Comparison of ENCODE assay signal across 8 cellular contexts in genomic region chr19:38769635-38770211, GRCh38. TPM values are rescaled to one million over a fixed set of nuclear protein-coding genes. Genes with fewer than 3 reads are reported as not detected.
DNase-seq lines count a peak whose midpoint lies in the region; ATAC-seq and TF ChIP-seq lines count a peak whose summit lies in the region.

No MANE protein-coding gene starts in this region.

- H3K27ac ChIP-seq in liver (ENCODE audit: low read depth in 1 of 2, low read length in 2 of 2) = peak overlapping the region in 1 of 2 donors; percentile 28

- no peaks in the 10 kb centered on the region for H3K36me3 ChIP-seq in liver (ENCODE audit: control insufficient read depth in 4 of 4, insufficient read depth in 3 of 4, low read depth in 1 of 4, low read length in 3 of 4)

- no peak overlapping the region for H3K9ac ChIP-seq in liver (ENCODE audit: low read depth in 1 of 2, low read length in 2 of 2)

- peaks cover 0 to 1% (median 0%) of the 10 kb centered on the region in 4 donors for H3K4me1 ChIP-seq in liver (ENCODE audit: control insufficient read depth in 4 of 4, insufficient read depth in 4 of 4, low read length in 3 of 4)

- ATAC-seq in GM18505 (IDR thresholded peaks at IDR 0.05; ENCODE audit: unreplicated experiment) (peak; percentile 76), HG03354 (IDR thresholded peaks at IDR 0.05; ENCODE audit: poor library complexity, severe bottlenecking, unreplicated experiment) (peak; percentile 82)

- peak; percentile 67 for TF ChIP-seq CTCF in liver (IDR thresholded peaks at IDR 0.05; ENCODE audit: low read depth, low read length, missing input control)

- TF ChIP-seq POLR2A in GM18505 (IDR thresholded peaks at IDR 0.05; ENCODE audit: borderline replicate concordance, extremely low read depth, insufficient read depth, insufficient read length) = peak; percentile 68

- WGBS in liver = 46% methylated on average over 42 of the region's 42 CpGs

- no peak overlapping the region for H3K4me3 ChIP-seq in liver (ENCODE audit: low read depth in 1 of 3, low read length in 3 of 3)

- H3K27me3 ChIP-seq in liver (ENCODE audit: control insufficient read depth in 4 of 4, insufficient read depth in 4 of 4, low read length in 3 of 4) = no peaks in the 10 kb centered on the region

- peak; percentile 68 to 91 for TF ChIP-seq RAD21 in liver (IDR thresholded peaks at IDR 0.05)

- DNase-seq in activated CD4-positive, alpha-beta T cell treated with anti-CD3 and anti-CD28 coated beads, Interleukin-2, amount 50 U/mL, for 24 hours (ENCODE audit: low read depth in 1 of 2, low spot score in 1 of 2) = peak; percentile 71 to 77
- DNase-seq in dermis blood vessel endothelial cell = peak; percentile 87
- DNase-seq in stimulated activated CD4-positive, alpha-beta T cell treated with anti-CD3 and anti-CD28 coated beads, Interleukin-4, amount 100 ng/mL, for 1 hour = peak; percentile 89
- DNase-seq in NCI-H146 treated with DMSO at 0.1 percent for 48 hours (lab: John Stamatoyannopoulos, UW; ENCODE audit: unreplicated experiment) = no peak
- no peak for DNase-seq in SHP77 (lab: John Stamatoyannopoulos, UW)

- no peaks in the 10 kb centered on the region for H3K9me3 ChIP-seq in liver (ENCODE audit: control insufficient read depth in 4 of 4, low read length in 3 of 4)

TF ChIP-seq in liver, 16 proteins besides CTCF, POLR2A, EP300 and RAD21:
- TF ChIP-seq SP1 (IDR thresholded peaks at IDR 0.05) (peak; percentile 26), MAX (IDR thresholded peaks at IDR 0.05) (peak; percentile 46), ZBTB33 (IDR thresholded peaks at IDR 0.05) (no peak), YY1 (IDR thresholded peaks at IDR 0.05) (peak; percentile 10)

RNA-seq across cellular contexts. Expression of gene LGALS7, which starts 3.6 kb away (rescaled TPM):
- total RNA-seq in dermis blood vessel endothelial cell = not detected in 2 replicates
- total RNA-seq in liver = not detected
- polyA plus RNA-seq in liver = not detected

RNA-seq across cellular contexts. Expression of gene LGALS7B, which starts 19.3 kb away (rescaled TPM):
- total RNA-seq in dermis blood vessel endothelial cell (1.4 TPM in 1 of 2 replicates, not detected in the other), liver (not detected)
- under 1 TPM in 1 of 2 donors, not detected in 1; 0.36 TPM for polyA plus RNA-seq in liver

RNA-seq across cellular contexts. Expression of gene CAPN12, which starts 25.4 kb away (rescaled TPM):
- total RNA-seq in dermis blood vessel endothelial cell = 0.05 TPM in 1 of 2 replicates, not detected in the other
- 10 to 100 TPM in 1 of 2 donors, 1 to 10 TPM in 1; 5.3 to 28.7 TPM for total RNA-seq in liver
- polyA plus RNA-seq in liver = 10 to 100 TPM in 1 of 2 donors, 1 to 10 TPM in 1; 3.8 to 12.3 TPM

RNA-seq across cellular contexts. Expression of gene LGALS4, which starts 43.0 kb away (rescaled TPM):
- total RNA-seq in dermis blood vessel endothelial cell = not detected in 2 replicates
- total RNA-seq in liver = 10 to 100 TPM in 1 of 2 donors, under 1 TPM in 1; 0.42 to 13.7 TPM
- polyA plus RNA-seq in liver = 10 to 100 TPM; 10.5 to 40.6 TPM

Comparison
In these comparisons a context has a peak if more than half of its experiments do, and no peak if none do; other contexts are left out.
1. DNase-seq: peak in activated CD4-positive, alpha-beta T cell treated with anti-CD3 and anti-CD28 coated beads, Interleukin-2, amount 50 U/mL, for 24 hours (2 of 2), dermis blood vessel endothelial cell (single experiment) and stimulated activated CD4-positive, alpha-beta T cell treated with anti-CD3 and anti-CD28 coated beads, Interleukin-4, amount 100 ng/mL, for 1 hour (single experiment); none in NCI-H146 treated with DMSO at 0.1 percent for 48 hours (single experiment) and SHP77 (0 of 2).